In the genomic region with DNA sequence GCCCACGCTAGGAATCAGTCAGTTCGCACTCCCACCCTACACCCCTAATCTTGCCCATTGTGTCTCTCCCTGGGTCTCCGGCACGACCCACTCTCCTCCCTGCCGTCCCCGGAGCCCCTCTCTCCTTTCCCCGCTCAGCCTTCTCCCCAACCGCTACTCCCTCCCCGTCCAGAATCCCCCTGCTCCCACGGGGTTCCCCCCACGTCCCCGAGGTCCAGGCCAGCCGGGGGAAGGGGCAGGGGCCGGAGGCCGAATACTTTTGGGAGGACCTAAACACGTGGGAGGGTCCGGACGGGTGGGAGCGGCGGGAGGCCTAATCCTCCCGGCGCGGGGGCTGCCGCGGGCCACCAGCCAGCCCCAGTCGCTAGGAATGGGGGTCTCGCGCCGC, we compare ENCODE assay signal across 11 cellular contexts. TPM values are rescaled to one million over a fixed set of nuclear protein-coding genes. Genes with fewer than 3 reads are reported as not detected.
A peak's percentile ranks its signal among the peaks of the same experiment; 100 is the strongest.
DNase-seq lines count a peak whose midpoint lies in the region; ATAC-seq and TF ChIP-seq lines count a peak whose summit lies in the region.
"Had no signal": no experiment of that assay in that cellular context is flagged by ENCODE, and none has a peak within 500 bp of the region (broad histone marks: within the 10 kb centered on the region; RNA-seq: fewer than 3 reads in every experiment).

No MANE protein-coding gene starts in this region.

- intact Hi-C loops in colonic mucosa (cut with DNase I): no loop called here

- H3K36me3 ChIP-seq in BJ (ENCODE audit: control insufficient read depth, insufficient read depth, low read length) (no peaks in the 10 kb centered on the region), colonic mucosa (no peaks in the 10 kb centered on the region), rectal smooth muscle tissue (ENCODE audit: control insufficient read depth, insufficient read depth, low read length) (no peaks in the 10 kb centered on the region)

- POLR2A ChIA-PET in BJ (lab: Charles Lee): interaction anchor here (0.7 kb wide), 1 partner anchor 14 kb away, joined by 5 read pairs; no protein-coding TSS in a partner anchor

- DNase-seq in BJ (ENCODE audit: low read depth) (no peak), colonic mucosa (no peak), left kidney (ENCODE audit: low read depth, low spot score) (peak; percentile 33), erythroblast (lab: John Stamatoyannopoulos, UW) (no peak)
- no peak for DNase-seq in activated naive CD4-positive, alpha-beta T cell (lab: John Stamatoyannopoulos, UW)
- DNase-seq: NCI-H1417 treated with DMSO at 0.1 percent for 48 hours, PC-3 had no signal

- ATAC-seq in activated CD4-positive, CD25-positive, alpha-beta regulatory T cell treated with anti-CD3 and anti-CD28 coated beads, Interleukin-2, amount 50 U/mL, for 24 hours: no peak
- ATAC-seq in GM21381 (IDR thresholded peaks at IDR 0.05; ENCODE audit: unreplicated experiment): no peak
- ATAC-seq: PC-3 had no signal

- peaks cover 19% of the 10 kb centered on the region for H3K4me1 ChIP-seq in colonic mucosa
- H3K4me1 ChIP-seq in rectal smooth muscle tissue (ENCODE audit: control insufficient read depth, insufficient read depth, low read length): peaks cover 18% of the 10 kb centered on the region

- H3K27me3 ChIP-seq in BJ (ENCODE audit: control insufficient read depth, insufficient read depth, low read length): peaks cover 20% of the 10 kb centered on the region
- no peaks in the 10 kb centered on the region for H3K27me3 ChIP-seq in colonic mucosa
- H3K27me3 ChIP-seq in rectal smooth muscle tissue (ENCODE audit: control insufficient read depth, insufficient read depth, low read length): no peaks in the 10 kb centered on the region

- H3K9ac ChIP-seq in colonic mucosa (ENCODE audit: low read depth in 2 of 2, low read length in 2 of 2) (peak overlapping the region; percentile 65 to 66), rectal smooth muscle tissue (ENCODE audit: low read length) (peak overlapping the region; percentile 58)

- TF ChIP-seq CTCF in BJ (IDR thresholded peaks at IDR 0.05; ENCODE audit: insufficient read depth, low read depth, low read length) (no peak), colonic mucosa (IDR thresholded peaks at IDR 0.05) (no peak)

- H3K4me3 ChIP-seq in BJ (ENCODE audit: low read depth, low read length) (peak overlapping the region; percentile 4; the same call in 1 of the 2 replicates), colonic mucosa (peak overlapping the region; percentile 43), rectal smooth muscle tissue (ENCODE audit: low read length) (peak overlapping the region; percentile 81)

- H3K27ac ChIP-seq in colonic mucosa (peak overlapping the region; percentile 65), rectal smooth muscle tissue (ENCODE audit: low read depth, low read length) (peak overlapping the region; percentile 84)

- CTCF ChIA-PET in BJ (lab: Yijun Ruan, JAX): interaction anchor here (1.9 kb wide), 1 partner anchor 81 kb away, joined by 5 read pairs; no protein-coding TSS in a partner anchor

- H3K9me3 ChIP-seq in colonic mucosa: no peaks in the 10 kb centered on the region

- TF ChIP-seq POLR2A in erythroblast (IDR thresholded peaks at IDR 0.05; ENCODE audit: low read length): no peak

RNA-seq across cellular contexts. Expression of a gene that starts 0.6 kb away (rescaled TPM):
- polyA plus RNA-seq in BJ (2011; rRNA removed): 6.3 and 7.2 TPM in 2 replicates
- polyA minus RNA-seq in BJ (2011; rRNA and poly(A)+ RNA removed): 1.00 TPM in 1 of 2 replicates, not detected in the other
- total RNA-seq in colonic mucosa: 100 to 1,000 TPM in 1 of 2 donors, 10 to 100 TPM in 1; 86.7 to 122 TPM
- total RNA-seq: activated T-cell treated with anti-CD3 and anti-CD28 coated beads, Interleukin-2, amount 50 U/mL, for 72 hours had no signal

RNA-seq across cellular contexts. Expression of a gene that starts 17.5 kb away (rescaled TPM):
- polyA plus RNA-seq in BJ (2011; rRNA removed): 0.60 and 0.91 TPM in 2 replicates
- polyA minus RNA-seq in BJ (2011; rRNA and poly(A)+ RNA removed): 0.81 and 0.93 TPM in 2 replicates
- 10 to 100 TPM; 17.6 to 29.6 TPM for total RNA-seq in colonic mucosa

RNA-seq across cellular contexts. Expression of a gene that starts 17.7 kb away (rescaled TPM):
- polyA plus RNA-seq in BJ (2011; rRNA removed): 0.56 and 0.85 TPM in 2 replicates
- 0.43 and 0.82 TPM in 2 replicates for polyA minus RNA-seq in BJ (2011; rRNA and poly(A)+ RNA removed)
- 10 to 100 TPM; 11.4 to 15.1 TPM for total RNA-seq in colonic mucosa

RNA-seq across cellular contexts. Expression of a gene that starts 27.8 kb away (rescaled TPM):
- 41.3 and 65.7 TPM in 2 replicates for polyA plus RNA-seq in BJ (2011; rRNA removed)
- 23.7 and 37.6 TPM in 2 replicates for polyA minus RNA-seq in BJ (2011; rRNA and poly(A)+ RNA removed)
- 100 to 1,000 TPM; 189 to 304 TPM for total RNA-seq in colonic mucosa

RNA-seq across cellular contexts. Expression of a gene that starts 38.3 kb away (rescaled TPM):
- polyA plus RNA-seq in BJ (2011; rRNA removed): 1.6 and 2.1 TPM in 2 replicates
- 0.57 and 1.00 TPM in 2 replicates for polyA minus RNA-seq in BJ (2011; rRNA and poly(A)+ RNA removed)
- 10 to 100 TPM; 11.0 to 11.3 TPM for total RNA-seq in colonic mucosa

Comparison
In these comparisons a context has a peak if more than half of its experiments do, and no peak if none do; other contexts are left out.
1. H3K4me3 ChIP-seq: peak in every context shown above with its lines; median percentile 81 in rectal smooth muscle tissue; 43 in colonic mucosa; 4 in BJ.